ENCODE assay signal across 8 cellular contexts in genomic region chr2:96241901-96242611, GRCh38. TPM values are rescaled to one million over a fixed set of nuclear protein-coding genes. Genes with fewer than 3 reads are reported as not detected.
DNase-seq lines count a peak whose midpoint lies in the region; ATAC-seq and TF ChIP-seq lines count a peak whose summit lies in the region.

No MANE protein-coding gene starts in this region.

- H3K9me3 ChIP-seq in neural progenitor cell (ENCODE audit: low read depth): no peaks in the 10 kb centered on the region

- no peaks in the 10 kb centered on the region for H3K79me2 ChIP-seq in neural progenitor cell (ENCODE audit: low read depth)

- H3F3A ChIP-seq in neural progenitor cell (ENCODE audit: low read depth): no peaks in the 10 kb centered on the region

- H3K4me3 ChIP-seq in neural progenitor cell: no peak overlapping the region

- no peaks in the 10 kb centered on the region for H3K27me3 ChIP-seq in neural progenitor cell

- H3K36me3 ChIP-seq in neural progenitor cell: no peaks in the 10 kb centered on the region

- H3K4me2 ChIP-seq in neural progenitor cell: no peak overlapping the region

- H3K36me3 Mint-ChIP-seq in neural progenitor cell: peaks cover 2% of the 10 kb centered on the region

- no peak overlapping the region for H3K27ac Mint-ChIP-seq in neural progenitor cell

- DNase-seq in COLO829 (ENCODE audit: low spot score) (peak; percentile 92), HPDE6-E6E7 (ENCODE audit: extremely low spot score) (peak; percentile 71), nucleus accumbens (lab: John Stamatoyannopoulos, UW) (peak in 30 of 56 donors; percentile 13 to 65 (median 32)), cerebellar cortex (ENCODE audit: low spot score) (no peak), neural progenitor cell (ENCODE audit: low spot score) (no peak)
- peak; percentile 27 to 29 for DNase-seq in activated CD4-positive, alpha-beta T cell treated with anti-CD3 and anti-CD28 coated beads for 4 hours
- DNase-seq in effector CD4-positive, alpha-beta T cell: peak; percentile 12

- no peak overlapping the region for H3K4me3 Mint-ChIP-seq in neural progenitor cell

- H3K9ac ChIP-seq in neural progenitor cell: no peak overlapping the region

- H4K20me1 ChIP-seq in neural progenitor cell (ENCODE audit: low read depth): no peaks in the 10 kb centered on the region

- H2AFZ ChIP-seq in neural progenitor cell (replicated peaks): no peak overlapping the region

- no peaks in the 10 kb centered on the region for H3K9me3 Mint-ChIP-seq in neural progenitor cell

- peak; percentile 52 for ATAC-seq in GM21360 (IDR thresholded peaks at IDR 0.05; ENCODE audit: unreplicated experiment)

- H3K4me1 ChIP-seq in neural progenitor cell: no peaks in the 10 kb centered on the region

- H3K4me1 Mint-ChIP-seq in neural progenitor cell: no peaks in the 10 kb centered on the region

- H3K27ac ChIP-seq in neural progenitor cell: no peak overlapping the region

- TF ChIP-seq CTCF in neural progenitor cell (IDR thresholded peaks at IDR 0.05): no peak

- no peaks in the 10 kb centered on the region for H3K27me3 Mint-ChIP-seq in neural progenitor cell (ENCODE audit: insufficient read depth, low read depth)

RNA-seq across cellular contexts. Expression of gene TMEM127, which starts 23.7 kb away (rescaled TPM):
- total RNA-seq in neural progenitor cell (ENCODE audit: low replicate concordance): 9.1 and 16.1 TPM in 2 replicates

RNA-seq across cellular contexts. Expression of gene CIAO1, which starts 24.0 kb away (rescaled TPM):
- total RNA-seq in neural progenitor cell (ENCODE audit: low replicate concordance): 55.9 and 106 TPM in 2 replicates

RNA-seq across cellular contexts. Expression of gene STARD7, which starts 33.4 kb away (rescaled TPM):
- total RNA-seq in neural progenitor cell (ENCODE audit: low replicate concordance): 162 and 179 TPM in 2 replicates

Comparison
In these comparisons a context has a peak if more than half of its experiments do, and no peak if none do; other contexts are left out.
1. DNase-seq: peak in COLO829 (single experiment), HPDE6-E6E7 (single experiment), activated CD4-positive, alpha-beta T cell treated with anti-CD3 and anti-CD28 coated beads for 4 hours (2 of 2), effector CD4-positive, alpha-beta T cell (single experiment) and nucleus accumbens (30 of 56); none in cerebellar cortex (single experiment) and neural progenitor cell (single experiment).